In genomic region chr11:111457731-111458368, GRCh38 we compare ENCODE assay signal across 35 cellular contexts. TPM values are rescaled to one million over a fixed set of nuclear protein-coding genes. Genes with fewer than 3 reads are reported as not detected.
"Had no signal": no experiment of that assay in that cellular context is flagged by ENCODE, and none has a peak within 500 bp of the region (broad histone marks: within the 10 kb centered on the region; RNA-seq: fewer than 3 reads in every experiment).

No MANE protein-coding gene starts in this region.

- H3K27me3 ChIP-seq: ascending aorta, colonic mucosa, right atrium auricular region, tibial nerve had no signal

- H3K4me1 Mint-ChIP-seq: activated B cell treated with CpG ODN at 0.5 μM for 24 hours; activated CD4-positive, alpha-beta memory T cell treated with anti-CD3 and anti-CD28 coated beads, Interleukin-2, amount 10 ng/mL, durations not matched to agents 7 days and 5 days; activated naive CD4-positive, alpha-beta T cell treated with anti-CD3 and anti-CD28 coated beads, Interleukin-2, amount 10 ng/mL, durations not matched to agents 7 days and 5 days; immature natural killer cell; naive B cell had no signal

- H3K4me1 ChIP-seq: ascending aorta, colonic mucosa, heart left ventricle, parathyroid adenoma, psoas muscle, right atrium auricular region, tibial nerve had no signal

- H3K4me3 Mint-ChIP-seq: activated B cell treated with CpG ODN at 0.5 μM for 24 hours; activated CD4-positive, alpha-beta memory T cell treated with anti-CD3 and anti-CD28 coated beads, Interleukin-2, amount 10 ng/mL, durations not matched to agents 7 days and 5 days; activated naive CD4-positive, alpha-beta T cell treated with anti-CD3 and anti-CD28 coated beads, Interleukin-2, amount 10 ng/mL, durations not matched to agents 7 days and 5 days; activated naive CD8-positive, alpha-beta T cell treated with anti-CD3 and anti-CD28 coated beads, Interleukin-2, amount 10 ng/mL, durations not matched to agents 7 days and 5 days; activated T-cell treated with anti-CD3 and anti-CD28 coated beads, Interleukin-2, amount 50 U/mL, for 24 hours; brain; effector memory CD8-positive, alpha-beta T cell; immature natural killer cell; mesothelial cell of epicardium; naive B cell; nephron progenitor cell; stimulated activated naive B cell treated with anti-CD40 and anti-IgM and Interleukin-4, amounts not matched to agents 10 μg/mL and 1 μg/mL and 100 μg/mL, for 72 hours; T-helper 2 cell treated with Interferon-gamma antibody and Interleukin-4, amounts not matched to agents 5 μg/mL and 100 μg/mL, for 36 hours had no signal

- H3K9me3 Mint-ChIP-seq: activated B cell treated with CpG ODN at 0.5 μM for 24 hours; activated CD4-positive, alpha-beta memory T cell treated with anti-CD3 and anti-CD28 coated beads, Interleukin-2, amount 10 ng/mL, durations not matched to agents 7 days and 5 days; activated naive CD4-positive, alpha-beta T cell treated with anti-CD3 and anti-CD28 coated beads, Interleukin-2, amount 10 ng/mL, durations not matched to agents 7 days and 5 days; activated naive CD8-positive, alpha-beta T cell treated with anti-CD3 and anti-CD28 coated beads, Interleukin-2, amount 10 ng/mL, durations not matched to agents 7 days and 5 days; activated T-cell treated with anti-CD3 and anti-CD28 coated beads, Interleukin-2, amount 50 U/mL, for 24 hours; brain; effector memory CD8-positive, alpha-beta T cell; immature natural killer cell; mesothelial cell of epicardium; naive B cell; nephron progenitor cell; stimulated activated naive B cell treated with anti-CD40 and anti-IgM and Interleukin-4, amounts not matched to agents 10 μg/mL and 1 μg/mL and 100 μg/mL, for 72 hours; T-helper 2 cell treated with Interferon-gamma antibody and Interleukin-4, amounts not matched to agents 5 μg/mL and 100 μg/mL, for 36 hours had no signal

- ATAC-seq: effector memory CD8-positive, alpha-beta T cell; heart left ventricle; psoas muscle; stimulated activated naive B cell treated with anti-CD40 and anti-IgM and Interleukin-4, amounts not matched to agents 10 μg/mL and 1 μg/mL and 100 μg/mL, for 72 hours had no signal

- DNase-seq: activated B cell treated with CpG ODN at 0.5 μM for 24 hours; activated CD4-positive, alpha-beta memory T cell treated with anti-CD3 and anti-CD28 coated beads, Interleukin-2, amount 10 ng/mL, durations not matched to agents 7 days and 5 days; activated gamma-delta T cell; activated naive CD4-positive, alpha-beta T cell treated with anti-CD3 and anti-CD28 coated beads, Interleukin-2, amount 10 ng/mL, durations not matched to agents 7 days and 5 days; activated naive CD8-positive, alpha-beta T cell treated with anti-CD3 and anti-CD28 coated beads, Interleukin-2, amount 10 ng/mL, durations not matched to agents 7 days and 5 days; activated T-cell treated with anti-CD3 and anti-CD28 coated beads, Interleukin-2, amount 50 U/mL, for 24 hours; cerebellar nuclear complex; colonic mucosa; dorsolateral prefrontal cortex; effector memory CD8-positive, alpha-beta T cell; erythroblast; heart left ventricle; hypothalamus; immature natural killer cell; naive B cell; nephron progenitor cell; psoas muscle; stimulated activated CD4-positive, alpha-beta T cell treated with anti-CD3 and anti-CD28 coated beads, Interleukin-2, amount 100 ng/mL, for 24 hours; stimulated activated naive B cell treated with anti-CD40 and anti-IgM and Interleukin-4, amounts not matched to agents 10 μg/mL and 1 μg/mL and 100 μg/mL, for 72 hours; stomach; T-helper 1 cell had no signal

- H3K9me3 ChIP-seq: ascending aorta, colonic mucosa, heart left ventricle, psoas muscle, right atrium auricular region, stomach, tibial nerve had no signal

- H3K4me3 ChIP-seq: ascending aorta, cardiac muscle cell, colonic mucosa, dorsolateral prefrontal cortex, heart left ventricle, psoas muscle, right atrium auricular region, smooth muscle cell, stomach, tibial nerve had no signal

- H3K36me3 ChIP-seq: ascending aorta, cardiac muscle cell, colonic mucosa, heart left ventricle, right atrium auricular region, stomach, tibial nerve had no signal

- H3K36me3 Mint-ChIP-seq: activated naive CD4-positive, alpha-beta T cell treated with anti-CD3 and anti-CD28 coated beads, Interleukin-2, amount 10 ng/mL, durations not matched to agents 7 days and 5 days; activated naive CD8-positive, alpha-beta T cell treated with anti-CD3 and anti-CD28 coated beads, Interleukin-2, amount 10 ng/mL, durations not matched to agents 7 days and 5 days; brain; immature natural killer cell; mesothelial cell of epicardium; naive B cell; stimulated activated naive B cell treated with anti-CD40 and anti-IgM and Interleukin-4, amounts not matched to agents 10 μg/mL and 1 μg/mL and 100 μg/mL, for 72 hours had no signal

- H3K27ac ChIP-seq: ascending aorta, cardiac muscle cell, colonic mucosa, dorsolateral prefrontal cortex, heart left ventricle, parathyroid adenoma, psoas muscle, right atrium auricular region, stomach, tibial nerve had no signal

- H3K27ac Mint-ChIP-seq: activated B cell treated with CpG ODN at 0.5 μM for 24 hours; activated CD4-positive, alpha-beta memory T cell treated with anti-CD3 and anti-CD28 coated beads, Interleukin-2, amount 10 ng/mL, durations not matched to agents 7 days and 5 days; activated naive CD4-positive, alpha-beta T cell treated with anti-CD3 and anti-CD28 coated beads, Interleukin-2, amount 10 ng/mL, durations not matched to agents 7 days and 5 days; activated naive CD8-positive, alpha-beta T cell treated with anti-CD3 and anti-CD28 coated beads, Interleukin-2, amount 10 ng/mL, durations not matched to agents 7 days and 5 days; activated T-cell treated with anti-CD3 and anti-CD28 coated beads, Interleukin-2, amount 50 U/mL, for 24 hours; brain; effector memory CD8-positive, alpha-beta T cell; immature natural killer cell; mesothelial cell of epicardium; naive B cell; nephron progenitor cell; stimulated activated naive B cell treated with anti-CD40 and anti-IgM and Interleukin-4, amounts not matched to agents 10 μg/mL and 1 μg/mL and 100 μg/mL, for 72 hours; T-helper 2 cell treated with Interferon-gamma antibody and Interleukin-4, amounts not matched to agents 5 μg/mL and 100 μg/mL, for 36 hours had no signal

RNA-seq across cellular contexts. Expression of gene BTG4, which starts 54.3 kb away (rescaled TPM):
- total RNA-seq: activated B cell treated with CpG ODN at 0.5 μM for 24 hours; activated CD4-positive, alpha-beta memory T cell treated with anti-CD3 and anti-CD28 coated beads, Interleukin-2, amount 10 ng/mL, durations not matched to agents 7 days and 5 days; ascending aorta; cardiac muscle cell; colonic mucosa; fibroblast of villous mesenchyme; heart left ventricle; lower leg skin; mesothelial cell of epicardium; psoas muscle; right atrium auricular region; smooth muscle cell; stomach; tibial nerve; urinary bladder had no signal

RNA-seq across cellular contexts. Expression of gene HOATZ, which starts 56.7 kb away (rescaled TPM):
- total RNA-seq: activated B cell treated with CpG ODN at 0.5 μM for 24 hours; activated CD4-positive, alpha-beta memory T cell treated with anti-CD3 and anti-CD28 coated beads, Interleukin-2, amount 10 ng/mL, durations not matched to agents 7 days and 5 days; activated naive CD8-positive, alpha-beta T cell treated with anti-CD3 and anti-CD28 coated beads, Interleukin-2, amount 10 ng/mL, durations not matched to agents 7 days and 5 days; ascending aorta; cardiac muscle cell; colonic mucosa; fibroblast of lung; fibroblast of villous mesenchyme; heart left ventricle; kidney epithelial cell; lower leg skin; mesothelial cell of epicardium; psoas muscle; right atrium auricular region; stomach; tibial nerve; urinary bladder had no signal
